9 cellular contexts compared by ENCODE assay signal in the genomic region with DNA sequence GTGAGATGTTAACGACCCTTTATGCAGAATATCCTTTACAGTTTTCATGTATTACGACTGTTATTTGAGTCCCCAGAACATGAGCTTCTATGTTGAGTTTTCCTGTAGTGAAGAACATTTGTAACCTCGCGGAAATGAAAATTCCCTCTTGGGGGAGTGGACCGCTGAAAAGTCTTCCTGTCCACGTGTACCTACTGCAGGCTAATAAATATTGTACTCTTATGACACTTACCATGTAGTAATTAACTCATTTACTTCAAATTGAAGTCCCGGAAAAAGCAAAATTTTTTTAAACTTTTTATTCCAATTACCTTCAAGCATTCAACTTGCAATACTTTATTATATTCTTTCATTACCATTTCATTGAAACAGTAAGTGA. TPM values are rescaled to one million over a fixed set of nuclear protein-coding genes. Genes with fewer than 3 reads are reported as not detected.
DNase-seq lines count a peak whose midpoint lies in the region.
"Had no signal": no experiment of that assay in that cellular context is flagged by ENCODE, and none has a peak within 500 bp of the region (broad histone marks: within the 10 kb centered on the region; RNA-seq: fewer than 3 reads in every experiment).

No MANE protein-coding gene starts in this region.

- peaks cover 11% of the 10 kb centered on the region for H3K36me3 Mint-ChIP-seq in activated CD4-positive, alpha-beta memory T cell treated with anti-CD3 and anti-CD28 coated beads, Interleukin-2, amount 10 ng/mL, durations not matched to agents 7 days and 5 days (ENCODE audit: low read depth)

- H3K9me3 ChIP-seq in iPS-18a (ENCODE audit: control insufficient read depth, low read depth, low read length) (no peaks in the 10 kb centered on the region), stomach smooth muscle (ENCODE audit: control insufficient read depth in 2 of 2, low read length in 2 of 2) (no peaks in the 10 kb centered on the region)

- H3K9ac ChIP-seq in iPS-18a (ENCODE audit: low read length) (peak overlapping the region; percentile 90), stomach smooth muscle (ENCODE audit: low read length in 2 of 2) (peak overlapping the region; percentile 92 to 96)

- H3K36me3 ChIP-seq in iPS-18a (ENCODE audit: control insufficient read depth, low read depth, low read length), result no peaks in the 10 kb centered on the region
- no peaks in the 10 kb centered on the region for H3K36me3 ChIP-seq in stomach smooth muscle (ENCODE audit: control insufficient read depth in 2 of 2, insufficient read depth in 2 of 2, low read length in 2 of 2)

- peak overlapping the region; percentile 93 for H3K4me3 Mint-ChIP-seq in activated CD4-positive, alpha-beta memory T cell treated with anti-CD3 and anti-CD28 coated beads, Interleukin-2, amount 10 ng/mL, durations not matched to agents 7 days and 5 days

- H3K27ac ChIP-seq in iPS-18a (ENCODE audit: low read length) (no peak overlapping the region), stomach smooth muscle (ENCODE audit: low read length) (peak overlapping the region; percentile 76)

- no peaks in the 10 kb centered on the region for H3K27me3 ChIP-seq in iPS-18a (ENCODE audit: control insufficient read depth, insufficient read depth, low read length)
- no peaks in the 10 kb centered on the region for H3K27me3 ChIP-seq in stomach smooth muscle (ENCODE audit: control insufficient read depth in 1 of 2, insufficient read depth in 2 of 2, low read length in 2 of 2)

- CTCF ChIA-PET in activated CD4-positive, alpha-beta memory T cell treated with anti-CD3 and anti-CD28 coated beads, Interleukin-2, amount 10 ng/mL, durations not matched to agents 7 days and 5 days (lab: Charles Lee), result interaction anchor here (1.0 to 3.8 kb wide), 2 partner anchors 15 to 19 kb away, joined by 3 to 24 read pairs; partner anchors contain the start of gene CHAC2

- peak overlapping the region; percentile 90 for H3K4me3 ChIP-seq in iPS-18a (ENCODE audit: low read length)
- peak overlapping the region; percentile 99 for H3K4me3 ChIP-seq in stomach smooth muscle (ENCODE audit: low read length in 2 of 2)

- H3K27ac Mint-ChIP-seq in activated CD4-positive, alpha-beta memory T cell treated with anti-CD3 and anti-CD28 coated beads, Interleukin-2, amount 10 ng/mL, durations not matched to agents 7 days and 5 days, result peak overlapping the region; percentile 88

- no peaks in the 10 kb centered on the region for H3K9me3 Mint-ChIP-seq in activated CD4-positive, alpha-beta memory T cell treated with anti-CD3 and anti-CD28 coated beads, Interleukin-2, amount 10 ng/mL, durations not matched to agents 7 days and 5 days

- DNase-seq in SHP77 treated with DMSO at 0.1 percent for 48 hours (lab: John Stamatoyannopoulos, UW), result peak; percentile 15
- no peak for DNase-seq in SHP77 (lab: John Stamatoyannopoulos, UW)
- no peak for DNase-seq in activated CD4-positive, alpha-beta memory T cell treated with anti-CD3 and anti-CD28 coated beads, Interleukin-2, amount 10 ng/mL, durations not matched to agents 7 days and 5 days
- DNase-seq in NCI-H345 treated with DMSO at 0.1 percent for 48 hours (lab: John Stamatoyannopoulos, UW; ENCODE audit: unreplicated experiment), result no peak
- DNase-seq in hepatic stellate cell (ENCODE audit: low spot score), result no peak
- no peak for DNase-seq in stimulated activated naive CD4-positive, alpha-beta T cell treated with Interleukin-2 at 50 U/mL for 16 hours (lab: John Stamatoyannopoulos, UW)
- DNase-seq: C1 segment of cervical spinal cord had no signal

- H3K4me1 ChIP-seq in iPS-18a (ENCODE audit: control insufficient read depth, low read depth, low read length), result peaks cover 13% of the 10 kb centered on the region
- peaks cover 23% of the 10 kb centered on the region for H3K4me1 ChIP-seq in stomach smooth muscle (ENCODE audit: control insufficient read depth, insufficient read depth, low read length)

- POLR2A ChIA-PET in activated CD4-positive, alpha-beta memory T cell treated with anti-CD3 and anti-CD28 coated beads, Interleukin-2, amount 10 ng/mL, durations not matched to agents 7 days and 5 days (lab: Charles Lee), result interaction anchor here (1.0 to 6.9 kb wide), 7 partner anchors 11 to 771 kb away, joined by 3 to 163 read pairs (median 6); partner anchors contain the start of genes CHAC2 and PSME4

- no peaks in the 10 kb centered on the region for H3K27me3 Mint-ChIP-seq in activated CD4-positive, alpha-beta memory T cell treated with anti-CD3 and anti-CD28 coated beads, Interleukin-2, amount 10 ng/mL, durations not matched to agents 7 days and 5 days

- peaks cover 50% of the 10 kb centered on the region for H3K4me1 Mint-ChIP-seq in activated CD4-positive, alpha-beta memory T cell treated with anti-CD3 and anti-CD28 coated beads, Interleukin-2, amount 10 ng/mL, durations not matched to agents 7 days and 5 days

RNA-seq across cellular contexts. Expression of gene ERLEC1, which starts 1.1 kb away (rescaled TPM):
- 10 to 100 TPM; 32.6 to 33.3 TPM for total RNA-seq in activated CD4-positive, alpha-beta memory T cell treated with anti-CD3 and anti-CD28 coated beads, Interleukin-2, amount 10 ng/mL, durations not matched to agents 7 days and 5 days

RNA-seq across cellular contexts. Expression of gene ASB3, which starts 1.1 kb away (rescaled TPM):
- total RNA-seq in activated CD4-positive, alpha-beta memory T cell treated with anti-CD3 and anti-CD28 coated beads, Interleukin-2, amount 10 ng/mL, durations not matched to agents 7 days and 5 days, result 10 to 100 TPM; 27.6 to 29.5 TPM

RNA-seq across cellular contexts. Expression of gene CHAC2, which starts 20.3 kb away (rescaled TPM):
- 10 to 100 TPM in 1 of 2 experiments, 1 to 10 TPM in 1; 9.1 to 10.3 TPM for total RNA-seq in activated CD4-positive, alpha-beta memory T cell treated with anti-CD3 and anti-CD28 coated beads, Interleukin-2, amount 10 ng/mL, durations not matched to agents 7 days and 5 days
